In the genomic region with DNA sequence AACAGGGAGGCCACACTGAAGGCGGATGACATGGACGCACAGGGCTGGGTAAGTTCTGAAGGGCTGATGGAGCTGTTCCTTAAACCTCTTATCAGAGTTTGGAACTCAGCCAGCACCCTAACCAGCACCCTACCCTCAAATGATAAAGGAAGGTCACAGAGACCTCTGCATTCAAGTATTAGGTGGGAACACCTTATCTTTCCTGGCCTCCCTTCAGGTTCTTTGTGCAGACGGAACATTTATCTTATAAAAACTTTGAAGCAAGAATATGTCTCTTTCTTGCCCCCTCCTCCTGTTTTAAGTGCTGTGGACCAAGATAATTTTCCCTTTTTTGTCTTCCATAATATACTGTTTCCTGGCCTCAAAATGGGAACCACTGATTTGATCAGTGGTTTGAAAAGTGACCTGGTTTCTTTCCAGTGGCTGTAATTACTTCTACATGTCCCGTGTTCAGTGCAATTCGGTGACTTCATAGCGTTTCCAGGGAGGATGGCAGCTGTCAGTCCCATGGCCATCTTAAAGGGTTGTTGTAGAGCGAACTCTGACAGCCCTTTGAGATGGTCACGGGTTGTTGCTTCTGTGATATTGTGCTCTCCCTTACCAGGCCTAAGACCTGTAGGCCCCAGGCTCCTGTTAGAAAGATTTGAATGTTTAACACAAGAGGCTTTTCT, we compare ENCODE assay signal across 12 cellular contexts.
"Had no signal": no experiment of that assay in that cellular context is flagged by ENCODE, and none has a peak within 500 bp of the region (broad histone marks: within the 10 kb centered on the region; RNA-seq: fewer than 3 reads in every experiment).

No MANE protein-coding gene starts in this region.

- H3K4me3 ChIP-seq: coronary artery, heart right ventricle, skin epidermis had no signal

- H3K4me3 Mint-ChIP-seq: activated CD4-positive, alpha-beta T cell treated with anti-CD3 and anti-CD28 coated beads, Interleukin-2, amount 10 ng/mL, durations not matched to agents 24 days and 14 days; activated naive CD4-positive, alpha-beta T cell treated with anti-CD3 and anti-CD28 coated beads, Interleukin-2, amount 50 U/mL, for 24 hours; WTC11 had no signal

- H3K36me3 Mint-ChIP-seq: activated naive CD4-positive, alpha-beta T cell treated with anti-CD3 and anti-CD28 coated beads, Interleukin-2, amount 50 U/mL, for 24 hours; WTC11 had no signal

- H3K27me3 Mint-ChIP-seq: activated CD4-positive, alpha-beta T cell treated with anti-CD3 and anti-CD28 coated beads, Interleukin-2, amount 10 ng/mL, durations not matched to agents 24 days and 14 days; activated naive CD4-positive, alpha-beta T cell treated with anti-CD3 and anti-CD28 coated beads, Interleukin-2, amount 50 U/mL, for 24 hours had no signal

- ATAC-seq: heart right ventricle had no signal

- H3K4me1 ChIP-seq: parathyroid adenoma had no signal

- H2AFZ ChIP-seq: parathyroid adenoma had no signal

- H3K27ac Mint-ChIP-seq: activated CD4-positive, alpha-beta T cell treated with anti-CD3 and anti-CD28 coated beads, Interleukin-2, amount 10 ng/mL, durations not matched to agents 24 days and 14 days; activated naive CD4-positive, alpha-beta T cell treated with anti-CD3 and anti-CD28 coated beads, Interleukin-2, amount 50 U/mL, for 24 hours; WTC11 had no signal

- H3K36me3 ChIP-seq: heart right ventricle had no signal

- H3K27me3 ChIP-seq: heart right ventricle had no signal

- H3K27ac ChIP-seq: coronary artery, heart right ventricle, parathyroid adenoma, skin epidermis had no signal

- H3K9me3 Mint-ChIP-seq: activated naive CD4-positive, alpha-beta T cell treated with anti-CD3 and anti-CD28 coated beads, Interleukin-2, amount 50 U/mL, for 24 hours; WTC11 had no signal

- H3K79me2 ChIP-seq: parathyroid adenoma had no signal

- H3K9ac ChIP-seq: parathyroid adenoma had no signal

- DNase-seq: activated CD4-positive, alpha-beta T cell treated with anti-CD3 and anti-CD28 coated beads, Interleukin-2, amount 10 ng/mL, durations not matched to agents 24 days and 14 days; central memory CD4-positive, alpha-beta T cell; effector CD8-positive, alpha-beta T cell; heart right ventricle; retina; T-helper 9 cell; trophoblast cell had no signal

- H3K9me3 ChIP-seq: heart right ventricle had no signal
